19 cellular contexts compared by ENCODE assay signal in the genomic region with DNA sequence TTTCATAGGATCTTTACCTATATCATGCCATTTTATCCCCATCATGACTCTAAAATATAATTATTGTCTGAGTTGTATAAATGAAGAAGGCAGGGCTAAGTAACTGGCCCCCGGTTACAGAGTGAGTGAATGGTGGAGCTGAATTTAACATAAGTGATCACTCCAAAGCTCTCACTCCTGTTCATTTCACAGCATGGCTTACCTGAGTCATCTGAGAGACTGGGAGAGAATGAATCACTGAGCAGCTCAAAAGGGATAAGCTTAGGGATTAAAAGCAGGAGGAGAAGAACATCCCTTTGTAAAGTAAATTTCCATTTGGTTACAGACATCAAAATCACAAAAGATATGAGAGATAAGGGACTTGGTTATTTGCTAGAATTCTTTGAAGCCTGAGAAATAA.
DNase-seq lines count a peak whose midpoint lies in the region; ATAC-seq and TF ChIP-seq lines count a peak whose summit lies in the region.
"Had no signal": no experiment of that assay in that cellular context is flagged by ENCODE, and none has a peak within 500 bp of the region (broad histone marks: within the 10 kb centered on the region; RNA-seq: fewer than 3 reads in every experiment).

No MANE protein-coding gene starts in this region.

- H4K91ac ChIP-seq in IMR-90 (ENCODE audit: insufficient read depth, low read depth, low read length): no peak overlapping the region

- no peaks in the 10 kb centered on the region for H3K27me3 ChIP-seq in IMR-90 (ENCODE audit: control insufficient read depth, insufficient read depth, low read length)
- no peaks in the 10 kb centered on the region for H3K27me3 ChIP-seq in right atrium auricular region
- H3K27me3 ChIP-seq: gastrocnemius medialis, thyroid gland had no signal

- H2BK120ac ChIP-seq in IMR-90 (ENCODE audit: low read depth, low read length): no peak overlapping the region

- H3K4ac ChIP-seq in IMR-90 (ENCODE audit: low read depth, low read length): no peak overlapping the region

- H3K9me3 ChIP-seq in IMR-90 (ENCODE audit: control insufficient read depth, insufficient read depth, low read length) (no peaks in the 10 kb centered on the region), right atrium auricular region (no peaks in the 10 kb centered on the region)
- H3K9me3 ChIP-seq: gastrocnemius medialis, thyroid gland had no signal

- dilution Hi-C loops in IMR-90 (cut with HindIII; ENCODE audit: low sequenced_read_pairs, unreplicated experiment): no loop called here

- TF ChIP-seq CTCF in IMR-90 (conservative IDR thresholded peaks at IDR 0.05; ENCODE audit: low read depth, low read length) (no peak), astrocyte of the spinal cord (IDR thresholded peaks at IDR 0.05; ENCODE audit: low read depth, low read length) (no peak), right atrium auricular region (IDR thresholded peaks at IDR 0.05) (no peak)

- POLR2A ChIA-PET in IMR-90 (lab: Charles Lee; ENCODE audit: unreplicated experiment): no interaction called here

- H3K36me3 ChIP-seq in IMR-90 (ENCODE audit: control insufficient read depth, insufficient read depth, low read length) (no peaks in the 10 kb centered on the region), right atrium auricular region (no peaks in the 10 kb centered on the region)
- H3K36me3 ChIP-seq: gastrocnemius medialis, thyroid gland had no signal

- no CpG with 5 or more reads among the region's 1 CpG for WGBS in IMR-90 (ENCODE audit: extremely low coverage in 2 of 2, insufficient read length in 1 of 2), 2 experiments

- in situ Hi-C loops in IMR-90 (cut with MboI; ENCODE audit: low sequenced_read_pairs): no loop called here
- in situ Hi-C loops in astrocyte of the spinal cord (cut with HindIII; ENCODE audit: low sequenced_read_pairs): no loop called here

- DNase-seq in A172 (ENCODE audit: low spot score) (peak; percentile 15), IMR-90 (peak; percentile 51), astrocyte of the spinal cord (ENCODE audit: low read depth, low spot score) (peak; percentile 41), iPS-NIHi11 (ENCODE audit: low spot score) (peak; percentile 22), AML-193 (lab: John Stamatoyannopoulos, UW) (no peak), right atrium auricular region (ENCODE audit: low spot score) (no peak), ureter (ENCODE audit: low spot score) (no peak), Right ventricle myocardium inferior (ENCODE audit: missing footprints) (no peak)
- DNase-seq: activated CD4-positive, alpha-beta T cell treated with anti-CD3 and anti-CD28 coated beads for 4 hours; activated gamma-delta T cell; amygdala; DND-41; gastrocnemius medialis; MM.1S; NCI-H1694; NCI-H446; stimulated activated CD4-positive, alpha-beta T cell treated with anti-CD3 and anti-CD28 coated beads, Interleukin-12 subunit alpha, Interleukin-12 subunit beta, amount 100 ng/mL, for 4 hours; thyroid gland had no signal

- intact Hi-C loops in IMR-90 (cut with micrococcal nuclease): no loop called here
- intact Hi-C loops in Right ventricle myocardium inferior (cut with DNase I): no loop called here

- TF ChIP-seq RAD21 in IMR-90 (IDR thresholded peaks at IDR 0.05; ENCODE audit: low read length): no peak

- H3K4me3 ChIP-seq in IMR-90 (ENCODE audit: insufficient read depth, low read depth, low read length) (no peak overlapping the region), astrocyte of the spinal cord (ENCODE audit: low read depth, low read length) (no peak overlapping the region), right atrium auricular region (no peak overlapping the region)
- H3K4me3 ChIP-seq: gastrocnemius medialis, lung, thyroid gland had no signal

- H2AFZ ChIP-seq in IMR-90 (replicated peaks; ENCODE audit: low read length, poor library complexity): no peak overlapping the region

- TF ChIP-seq POLR2A in IMR-90 (IDR thresholded peaks at IDR 0.05; ENCODE audit: low read depth, low read length): no peak

- H2AK5ac ChIP-seq in IMR-90 (ENCODE audit: low read depth, low read length): no peak overlapping the region

- no TSS peak for BruUV-seq in IMR-90 (replicated peaks; lab: Mats Ljungman, UMichigan)

- no peak overlapping the region for H3K23ac ChIP-seq in IMR-90 (ENCODE audit: low read depth, low read length)

- no peak overlapping the region for H4K5ac ChIP-seq in IMR-90 (ENCODE audit: low read depth, low read length)

- no peaks in the 10 kb centered on the region; the same call in 1 of the 2 replicates for H3K4me1 ChIP-seq in IMR-90 (ENCODE audit: control insufficient read depth, insufficient read depth, low read length)
- H3K4me1 ChIP-seq in right atrium auricular region: no peaks in the 10 kb centered on the region
- H3K4me1 ChIP-seq: gastrocnemius medialis, thyroid gland had no signal

- H3K18ac ChIP-seq in IMR-90 (ENCODE audit: low read depth, low read length): no peak overlapping the region

- H2AK9ac ChIP-seq in IMR-90 (replicated peaks; ENCODE audit: low read depth, low read length, poor library complexity): no peak overlapping the region

- H3K79me1 ChIP-seq in IMR-90 (ENCODE audit: low read depth in 1 of 2, low read length in 2 of 2): no peaks in the 10 kb centered on the region

- no peak overlapping the region for H3K4me2 ChIP-seq in IMR-90 (ENCODE audit: low read depth, low read length)

- CTCF ChIA-PET in IMR-90 (lab: Yijun Ruan, JAX): interaction anchor here (0.6 kb wide), 1 partner anchor 1219 kb away, joined by 10 read pairs; no protein-coding TSS in a partner anchor

- no peak for ATAC-seq in IMR-90 (ENCODE audit: low read depth)
- no peak for ATAC-seq in Right ventricle myocardium inferior
- ATAC-seq: gastrocnemius medialis had no signal

- H4K20me1 ChIP-seq in IMR-90 (ENCODE audit: insufficient read depth, low read length): no peaks in the 10 kb centered on the region

- H3K14ac ChIP-seq in IMR-90 (replicated peaks; ENCODE audit: low read depth, low read length): no peak overlapping the region

- H2BK20ac ChIP-seq in IMR-90 (ENCODE audit: low read depth, low read length): no peak overlapping the region

- H3K27ac ChIP-seq in IMR-90 (ENCODE audit: insufficient read depth, low read length): no peak overlapping the region
- no peak overlapping the region for H3K27ac ChIP-seq in right atrium auricular region
- H3K27ac ChIP-seq: gastrocnemius medialis, thyroid gland had no signal

- no peak overlapping the region for H2BK5ac ChIP-seq in IMR-90 (ENCODE audit: low read depth, low read length, poor library complexity, severe bottlenecking)

- H3K56ac ChIP-seq in IMR-90 (ENCODE audit: extremely low read depth, insufficient read depth, low read length): no peak overlapping the region

- no peak overlapping the region for H4K8ac ChIP-seq in IMR-90 (ENCODE audit: low read depth in 2 of 2, low read length in 2 of 2)

- H3K9me1 ChIP-seq in IMR-90 (ENCODE audit: insufficient read depth, low read length): no peaks in the 10 kb centered on the region

- H3K9ac ChIP-seq in IMR-90 (ENCODE audit: low read depth, low read length): no peak overlapping the region

- no peak overlapping the region for H2BK15ac ChIP-seq in IMR-90 (ENCODE audit: low read depth, low read length)

TF ChIP-seq in IMR-90, 13 proteins besides CTCF, POLR2A, EP300 and RAD21:
- TF ChIP-seq MAFK (IDR thresholded peaks at IDR 0.05; ENCODE audit: low read depth, low read length) (no peak), BHLHE40 (IDR thresholded peaks at IDR 0.05; ENCODE audit: low read depth, low read length) (no peak), ELK1 (IDR thresholded peaks at IDR 0.05; ENCODE audit: borderline replicate concordance, low read depth, low read length) (no peak), MXI1 (IDR thresholded peaks at IDR 0.05; ENCODE audit: borderline replicate concordance, low read depth, low read length) (no peak)

Comparison
In these comparisons a context has a peak if more than half of its experiments do, and no peak if none do; other contexts are left out.
1. DNase-seq: peak in A172 (single experiment), IMR-90 (single experiment), astrocyte of the spinal cord (single experiment) and iPS-NIHi11 (single experiment); none in AML-193 (0 of 2), right atrium auricular region (single experiment), ureter (single experiment) and Right ventricle myocardium inferior (single experiment).